ENCODE assay signal across 1 cellular context in genomic region chr1:28510350-28511223, GRCh38.
TF ChIP-seq lines count a peak whose summit lies in the region.

No MANE protein-coding gene starts in this region.

TF ChIP-seq in K562, 482 proteins besides CTCF, POLR2A, EP300 and RAD21 (continued from another document and continues in another):
- TF ChIP-seq ZEB2 (IDR thresholded peaks at IDR 0.05): 0 out of 2 replicates have a peak, but pooled peaks have one; percentile 12
- TF ChIP-seq ZNF121 (CRISPR knock-in tag; conservative IDR thresholded peaks at IDR 0.05): 0 out of 2 replicates have a peak, but pooled peaks have one; percentile 4
- TF ChIP-seq ZNF3 (CRISPR knock-in tag; IDR thresholded peaks at IDR 0.05): peak; percentile 54; the same call in 1 of the 2 replicates
- no peak for TF ChIP-seq ZNF282 (CRISPR knock-in tag; IDR thresholded peaks at IDR 0.05)
- TF ChIP-seq HMBOX1 (IDR thresholded peaks at IDR 0.05): peak; percentile 77
- peak; percentile 69 for TF ChIP-seq ZNF561 (CRISPR knock-in tag; conservative IDR thresholded peaks at IDR 0.05)
- peak; percentile 59 for TF ChIP-seq E2F1 (CRISPR knock-in tag; IDR thresholded peaks at IDR 0.05)
- TF ChIP-seq ZNF347 (CRISPR knock-in tag; IDR thresholded peaks at IDR 0.05; ENCODE audit: low read depth): peak; percentile 42; the same call in 1 of the 2 replicates
- TF ChIP-seq KLF6 (CRISPR knock-in tag; IDR thresholded peaks at IDR 0.05; ENCODE audit: borderline replicate concordance): 0 out of 2 replicates have a peak, but pooled peaks have one; percentile 54
- peak; percentile 88 for TF ChIP-seq ZNF586 (CRISPR knock-in tag; conservative IDR thresholded peaks at IDR 0.05)
- peak; percentile 94 for TF ChIP-seq CAMTA2 (CRISPR knock-in tag; conservative IDR thresholded peaks at IDR 0.05)
- TF ChIP-seq HNRNPH1 (optimal IDR thresholded peaks at IDR 0.05; ENCODE audit: low read depth, low read length): peak; percentile 85
- no peak for TF ChIP-seq CREB5 (CRISPR knock-in tag; IDR thresholded peaks at IDR 0.05)
- TF ChIP-seq CBFA2T2 (conservative IDR thresholded peaks at IDR 0.05): no peak
- no peak for TF ChIP-seq KAT2B (IDR thresholded peaks at IDR 0.05; ENCODE audit: low read depth, low read length)
- peak in 2 of 3 experiments; percentile 22 to 61 for TF ChIP-seq YY1 (IDR thresholded peaks at IDR 0.05; ENCODE audit: borderline replicate concordance in 1 of 3, control insufficient read depth in 1 of 3, extremely low read depth in 1 of 3, insufficient read depth in 3 of 3, insufficient read length in 1 of 3, insufficient replicate concordance in 2 of 3, low read depth in 1 of 3, low read length in 2 of 3)
- TF ChIP-seq ZBTB49 (CRISPR knock-in tag; IDR thresholded peaks at IDR 0.05; ENCODE audit: borderline replicate concordance): peak; percentile 55; the same call in 1 of the 2 replicates
- peak; percentile 90 for TF ChIP-seq ZNF717 (CRISPR knock-in tag; IDR thresholded peaks at IDR 0.05)
- no peak for TF ChIP-seq PHF20 (IDR thresholded peaks at IDR 0.05; ENCODE audit: partially characterized antibody)
- TF ChIP-seq TEAD1 (CRISPR knock-in tag; IDR thresholded peaks at IDR 0.05): peak in 1 of 2 experiments; percentile 92; a peak in 2 of 4 replicates
- TF ChIP-seq ZNF766 (CRISPR knock-in tag; conservative IDR thresholded peaks at IDR 0.05): no peak; the same call in 1 of the 2 replicates
- no peak for TF ChIP-seq CBX2 (IDR thresholded peaks at IDR 0.05; ENCODE audit: insufficient read depth, low read length, poor library complexity, severe bottlenecking)
- TF ChIP-seq PTBP1 (IDR thresholded peaks at IDR 0.05; ENCODE audit: low read depth, low read length): 0 out of 2 replicates have a peak, but pooled peaks have one; percentile 81
- peak; percentile 76 for TF ChIP-seq POLR2G (IDR thresholded peaks at IDR 0.05; ENCODE audit: low read depth, low read length)
- TF ChIP-seq FIP1L1 (IDR thresholded peaks at IDR 0.05; ENCODE audit: low read depth, low read length, poor library complexity, severe bottlenecking): peak; percentile 88
- peak; percentile 76; the same call in 1 of the 2 replicates for TF ChIP-seq BCL6 (CRISPR knock-in tag; IDR thresholded peaks at IDR 0.05)
- peak; percentile 16; the same call in 1 of the 2 replicates for TF ChIP-seq ZKSCAN1 (IDR thresholded peaks at IDR 0.05; ENCODE audit: low read depth, low read length)
- peak; percentile 83 for TF ChIP-seq RBM22 (IDR thresholded peaks at IDR 0.05; ENCODE audit: low read depth, low read length, poor library complexity, severe bottlenecking)
- TF ChIP-seq OTX1 (CRISPR knock-in tag; IDR thresholded peaks at IDR 0.05): peak; percentile 4; the same call in 1 of the 2 replicates
- TF ChIP-seq ZNF444 (CRISPR knock-in tag; IDR thresholded peaks at IDR 0.05): peak; percentile 55; the same call in 1 of the 2 replicates
- peak in 1 of 2 experiments; percentile 49; a peak in 2 of 4 replicates for TF ChIP-seq NONO (IDR thresholded peaks at IDR 0.05; ENCODE audit: low read depth in 2 of 2, low read length in 1 of 2)
- no peak for TF ChIP-seq C11orf30 (IDR thresholded peaks at IDR 0.05; ENCODE audit: low read depth)
- TF ChIP-seq ZNF212 (CRISPR knock-in tag; IDR thresholded peaks at IDR 0.05): peak; percentile 90
- peak; percentile 85 for TF ChIP-seq PML (IDR thresholded peaks at IDR 0.05; ENCODE audit: low read length)
- TF ChIP-seq ZNF12 (CRISPR knock-in tag; IDR thresholded peaks at IDR 0.05): no peak
- peak; percentile 8 for TF ChIP-seq NCOA6 (IDR thresholded peaks at IDR 0.05)
- no peak for TF ChIP-seq ARHGAP35 (IDR thresholded peaks at IDR 0.05; ENCODE audit: partially characterized antibody)
- TF ChIP-seq SAP30 (IDR thresholded peaks at IDR 0.05; ENCODE audit: borderline replicate concordance, insufficient read depth, low read depth, low read length, poor library complexity, severe bottlenecking): no peak
- TF ChIP-seq THAP12 (CRISPR knock-in tag; IDR thresholded peaks at IDR 0.05): peak; percentile 49
- TF ChIP-seq ZNF445 (CRISPR knock-in tag; IDR thresholded peaks at IDR 0.05; ENCODE audit: low read depth): peak; percentile 91
- TF ChIP-seq MAZ (CRISPR knock-in tag; conservative IDR thresholded peaks at IDR 0.05 in 1 of 2, IDR thresholded peaks at IDR 0.05 in 1 of 2): peak in 1 of 2 experiments; percentile 84; a peak in 3 of 4 replicates
- TF ChIP-seq ERF (CRISPR knock-in tag; IDR thresholded peaks at IDR 0.05): peak; percentile 98
- TF ChIP-seq CEBPG (CRISPR knock-in tag; IDR thresholded peaks at IDR 0.05): no peak
- no peak for TF ChIP-seq CEBPG (tag; conservative IDR thresholded peaks at IDR 0.05 in 1 of 2, IDR thresholded peaks at IDR 0.05 in 1 of 2)
- no peak for TF ChIP-seq CHAMP1 (IDR thresholded peaks at IDR 0.05)
- TF ChIP-seq RCOR1 (IDR thresholded peaks at IDR 0.05; ENCODE audit: borderline replicate concordance in 1 of 2, low read depth in 2 of 2, low read length in 2 of 2): no peak; a peak in 1 of 4 replicates
- no peak for TF ChIP-seq ZNF311 (CRISPR knock-in tag; IDR thresholded peaks at IDR 0.05)
- peak; percentile 21 for TF ChIP-seq ZFP1 (CRISPR knock-in tag; IDR thresholded peaks at IDR 0.05)
- TF ChIP-seq KAT7 (CRISPR knock-in tag; IDR thresholded peaks at IDR 0.05; ENCODE audit: borderline replicate concordance): no peak
- peak; percentile 31; the same call in 1 of the 2 replicates for TF ChIP-seq ATF3 (IDR thresholded peaks at IDR 0.05)
- TF ChIP-seq ATF3 (CRISPR knock-in tag; conservative IDR thresholded peaks at IDR 0.05): peak; percentile 89
- no peak for TF ChIP-seq SNAPC5 (CRISPR knock-in tag; IDR thresholded peaks at IDR 0.05)
- peak; percentile 28 for TF ChIP-seq LCOR (CRISPR knock-in tag; IDR thresholded peaks at IDR 0.05)
- TF ChIP-seq ARID2 (IDR thresholded peaks at IDR 0.05): no peak
- TF ChIP-seq ZNF217 (CRISPR knock-in tag; IDR thresholded peaks at IDR 0.05): no peak
- no peak for TF ChIP-seq ATF2 (CRISPR knock-in tag; IDR thresholded peaks at IDR 0.05)
- no peak for TF ChIP-seq LARP7 (IDR thresholded peaks at IDR 0.05)
- no peak for TF ChIP-seq SRSF7 (optimal IDR thresholded peaks at IDR 0.05; ENCODE audit: low read depth, low read length)
